ENCODE assay signal across 22 cellular contexts in the genomic region with DNA sequence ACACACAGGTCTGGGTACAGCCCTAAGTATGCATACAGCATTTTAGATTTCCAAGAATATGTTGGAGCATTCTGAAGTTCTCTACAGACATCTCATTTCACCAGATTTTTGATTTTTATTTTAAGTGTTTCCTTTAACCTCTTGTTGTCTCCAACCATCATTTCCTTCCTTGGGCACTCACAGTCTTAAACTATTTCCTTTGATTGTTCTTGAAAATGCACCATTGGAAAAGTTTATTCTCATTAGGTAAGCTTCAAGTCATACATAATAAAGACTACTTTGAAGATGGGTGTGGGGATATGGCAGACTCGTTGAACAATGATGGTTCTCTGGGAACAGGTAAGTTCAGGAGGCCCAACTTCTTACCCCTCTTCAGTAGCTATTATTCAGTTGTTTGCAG.
"Had no signal": no experiment of that assay in that cellular context is flagged by ENCODE, and none has a peak within 500 bp of the region (broad histone marks: within the 10 kb centered on the region; RNA-seq: fewer than 3 reads in every experiment).

No MANE protein-coding gene starts in this region.

- H3K27ac ChIP-seq: HL-60, SJSA1, SK-N-MC had no signal

- H3K27me3 ChIP-seq: SJSA1 had no signal

- DNase-seq: KBM-7, MV-4-11, NCI-H1048, NCI-H1105, NCI-H1417, NCI-H146, NCI-H1694 treated with DMSO at 0.1 percent for 48 hours, NCI-H1930, NCI-H2081, NCI-H2107, NCI-H226, NCI-H446, NCI-H510A, NCI-H524 treated with DMSO at 0.1 percent for 48 hours, NCI-H69, NCI-H774, Right ventricle myocardium superior, RPMI8226, SIG-M5 had no signal

- H3K4me3 ChIP-seq: SJSA1, SK-N-MC had no signal

- H3K4me1 ChIP-seq: SJSA1 had no signal

- H3K36me3 ChIP-seq: SJSA1 had no signal
